21 cellular contexts compared by ENCODE assay signal in the genomic region with DNA sequence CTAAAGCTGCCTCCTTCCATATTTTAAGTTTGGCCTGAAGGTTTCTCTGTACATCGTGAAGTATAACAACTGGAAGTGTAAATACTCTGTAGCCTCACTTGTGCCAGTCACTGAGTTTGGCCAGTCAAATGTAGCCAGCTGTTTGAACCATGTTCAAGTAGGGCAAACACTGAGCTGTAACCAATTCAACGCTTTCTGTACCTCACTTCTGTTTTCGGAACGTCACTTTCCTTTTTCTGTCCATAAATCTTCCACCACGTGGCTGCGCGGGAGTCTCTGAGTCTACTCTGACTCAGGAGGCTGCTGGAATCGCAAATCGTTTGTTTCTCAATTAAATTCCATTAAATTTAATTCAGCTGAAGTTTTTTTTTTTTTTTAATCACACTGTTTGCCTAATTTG.
"Had no signal": no experiment of that assay in that cellular context is flagged by ENCODE, and none has a peak within 500 bp of the region (broad histone marks: within the 10 kb centered on the region; RNA-seq: fewer than 3 reads in every experiment).

No MANE protein-coding gene starts in this region.

- H3K4me3 ChIP-seq: lower lobe of right lung, mucosa of descending colon, prostate gland, stomach, thoracic aorta had no signal

- DNase-seq: activated CD4-positive, alpha-beta T cell treated with anti-CD3 and anti-CD28 coated beads, Interleukin-2, amount 50 U/mL, for 4 hours; activated CD4-positive, CD25-positive, alpha-beta regulatory T cell treated with anti-CD3 and anti-CD28 coated beads, Interleukin-2, amount 50 U/mL, for 72 hours; activated gamma-delta T cell; activated T-cell treated with anti-CD3 and anti-CD28 coated beads, Interleukin-2, amount 50 U/mL, for 24 hours; amygdala; cerebellar nuclear complex; effector memory CD8-positive, alpha-beta T cell; erythroblast; hippocampal formation; lower lobe of right lung; mucosa of descending colon; natural killer cell; occipital lobe; stimulated activated CD4-positive, alpha-beta T cell treated with anti-CD3 and anti-CD28 coated beads, Interleukin-4, amount 100 ng/mL, for 1 hour; stomach; T-helper 2 cell had no signal

- H3K9me3 ChIP-seq: lower lobe of right lung, mucosa of descending colon, prostate gland, stomach, thoracic aorta had no signal

- H3K36me3 ChIP-seq: lower lobe of right lung, prostate gland, stomach, thoracic aorta had no signal

- H3K27me3 Mint-ChIP-seq: activated naive CD8-positive, alpha-beta T cell; activated T-cell treated with anti-CD3 and anti-CD28 coated beads, Interleukin-2, amount 50 U/mL, for 24 hours; dendritic cell treated with granulocyte-macrophage colony-stimulating factor and Interleukin-4, amounts not matched to agents 40 ng/mL and 50 ng/mL, for 4 days; effector memory CD8-positive, alpha-beta T cell had no signal

- H3K27me3 ChIP-seq: stomach had no signal

- H3K4me1 ChIP-seq: lower lobe of right lung, prostate gland, stomach had no signal

- H3K4me3 Mint-ChIP-seq: activated naive CD8-positive, alpha-beta T cell; activated T-cell treated with anti-CD3 and anti-CD28 coated beads, Interleukin-2, amount 50 U/mL, for 24 hours; dendritic cell treated with granulocyte-macrophage colony-stimulating factor and Interleukin-4, amounts not matched to agents 40 ng/mL and 50 ng/mL, for 4 days; effector memory CD8-positive, alpha-beta T cell; natural killer cell had no signal

- H3K36me3 Mint-ChIP-seq: activated naive CD8-positive, alpha-beta T cell; natural killer cell had no signal

- H3K9me3 Mint-ChIP-seq: activated T-cell treated with anti-CD3 and anti-CD28 coated beads, Interleukin-2, amount 50 U/mL, for 24 hours; dendritic cell treated with granulocyte-macrophage colony-stimulating factor and Interleukin-4, amounts not matched to agents 40 ng/mL and 50 ng/mL, for 4 days; effector memory CD8-positive, alpha-beta T cell; natural killer cell had no signal

- H3K27ac Mint-ChIP-seq: activated naive CD8-positive, alpha-beta T cell; activated T-cell treated with anti-CD3 and anti-CD28 coated beads, Interleukin-2, amount 50 U/mL, for 24 hours; dendritic cell treated with granulocyte-macrophage colony-stimulating factor and Interleukin-4, amounts not matched to agents 40 ng/mL and 50 ng/mL, for 4 days; effector memory CD8-positive, alpha-beta T cell; natural killer cell had no signal

- ATAC-seq: effector memory CD8-positive, alpha-beta T cell; lower lobe of right lung; mucosa of descending colon; natural killer cell; sciatic nerve had no signal

- H3K27ac ChIP-seq: lower lobe of right lung, prostate gland, stomach, thoracic aorta had no signal
